1 cellular context compared by ENCODE assay signal in the genomic region with DNA sequence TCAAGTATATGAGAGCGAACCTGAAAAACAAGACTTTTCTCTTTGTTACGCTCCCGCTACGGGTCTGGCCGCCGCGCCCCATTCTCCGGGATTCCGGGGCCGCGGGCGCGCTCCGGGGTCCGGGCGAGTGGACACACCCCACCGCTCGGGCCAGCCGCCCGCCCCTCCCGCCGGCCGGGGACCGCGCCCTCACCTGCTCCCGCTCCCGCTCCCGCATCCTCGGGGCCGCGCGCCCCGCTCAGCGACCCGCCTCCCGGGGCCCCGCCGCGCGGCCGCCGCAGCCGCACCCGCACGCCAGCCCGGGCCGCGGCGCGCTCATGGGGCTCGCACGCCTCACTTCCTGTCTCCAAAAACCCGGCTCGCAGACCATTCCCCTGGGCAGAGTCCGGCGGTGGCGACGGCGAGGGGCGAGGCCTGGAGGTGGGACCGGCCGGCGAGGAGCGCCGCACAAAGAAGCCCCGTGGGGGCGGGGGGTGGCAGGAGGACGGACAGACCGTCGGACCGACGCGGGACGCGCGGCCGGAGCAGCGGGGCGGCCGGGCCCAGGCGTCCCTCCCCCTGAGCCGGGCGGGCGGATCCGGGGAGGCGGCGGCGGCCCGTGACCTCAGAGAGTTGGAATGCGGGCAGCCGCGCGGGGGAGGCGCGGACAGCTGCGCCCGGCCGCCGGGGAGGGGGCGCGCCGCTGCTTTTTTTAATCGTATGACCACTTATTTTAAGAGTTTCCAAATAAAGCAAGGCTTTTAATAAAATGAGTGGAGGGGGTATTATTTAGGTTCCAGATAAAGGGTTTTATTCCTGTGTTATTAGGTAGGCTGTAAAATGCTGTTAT.
TF ChIP-seq lines count a peak whose summit lies in the region.

A gene (minus strand): TSS at position 550 of the 829 bp plus-strand sequence. CDS start 4,590 bp downstream, outside the sequence.

TF ChIP-seq in SK-N-SH, 30 proteins besides CTCF, POLR2A, EP300 and RAD21 (continued from another document):
- TF ChIP-seq, protein P1, sequence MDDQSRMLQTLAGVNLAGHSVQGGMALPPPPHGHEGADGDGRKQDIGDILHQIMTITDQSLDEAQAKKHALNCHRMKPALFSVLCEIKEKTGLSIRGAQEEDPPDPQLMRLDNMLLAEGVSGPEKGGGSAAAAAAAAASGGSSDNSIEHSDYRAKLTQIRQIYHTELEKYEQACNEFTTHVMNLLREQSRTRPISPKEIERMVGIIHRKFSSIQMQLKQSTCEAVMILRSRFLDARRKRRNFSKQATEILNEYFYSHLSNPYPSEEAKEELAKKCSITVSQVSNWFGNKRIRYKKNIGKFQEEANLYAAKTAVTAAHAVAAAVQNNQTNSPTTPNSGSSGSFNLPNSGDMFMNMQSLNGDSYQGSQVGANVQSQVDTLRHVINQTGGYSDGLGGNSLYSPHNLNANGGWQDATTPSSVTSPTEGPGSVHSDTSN (IDR thresholded peaks at IDR 0.05), result 0 out of 2 replicates have a peak, but pooled peaks have one; percentile 6
- TF ChIP-seq TAF1 (IDR thresholded peaks at IDR 0.05; ENCODE audit: borderline replicate concordance, low read depth, low read length), result peak; percentile 44; the same call in 1 of the 2 replicates
TF ChIP-seq in SK-N-SH: peak in this region for 9.
